ENCODE assay signal across 11 cellular contexts in the genomic region with DNA sequence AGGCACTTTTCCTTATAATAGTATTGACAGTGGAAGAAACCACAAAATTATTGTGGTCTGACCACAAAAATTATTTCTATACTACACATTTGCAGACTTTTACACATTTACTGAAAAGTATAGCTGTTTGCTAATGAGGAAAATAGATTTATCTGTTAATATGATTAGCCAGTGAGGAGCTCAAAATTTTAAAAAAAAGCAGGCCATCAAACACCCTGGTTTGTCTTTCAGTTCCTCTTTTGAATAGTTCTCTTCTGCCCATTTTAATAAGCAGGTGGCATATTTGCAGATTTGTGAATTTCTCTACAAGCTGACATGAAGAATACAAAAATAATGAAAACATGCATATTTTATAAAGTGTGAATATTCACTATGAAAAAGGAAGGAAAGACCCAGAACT. TPM values are rescaled to one million over a fixed set of nuclear protein-coding genes. Genes with fewer than 3 reads are reported as not detected.
DNase-seq lines count a peak whose midpoint lies in the region; ATAC-seq, FAIRE-seq and TF ChIP-seq lines count a peak whose summit lies in the region.
"Had no signal": no experiment of that assay in that cellular context is flagged by ENCODE, and none has a peak within 500 bp of the region (broad histone marks: within the 10 kb centered on the region; RNA-seq: fewer than 3 reads in every experiment).

No MANE protein-coding gene starts in this region.

- no peak overlapping the region for H3K27ac Mint-ChIP-seq in memory B cell
- peak overlapping the region in 2 of 7 donors; percentile 26 to 76 for H3K27ac Mint-ChIP-seq in CD14-positive monocyte

- H3K4me3 Mint-ChIP-seq in memory B cell (peak overlapping the region; percentile 47), CD14-positive monocyte (no peak overlapping the region)

- intact Hi-C loops in CD14-positive monocyte (cut with micrococcal nuclease) = loop anchor here in 1 of 2 donors (5.0 kb wide), 1 partner anchor 328 kb away; no protein-coding TSS in a partner anchor

- no peak for DNase-seq in GM12891 (ENCODE audit: insufficient read length, low spot score)
- peak; percentile 10 for DNase-seq in NOMO-1 treated with dmso at 0.1 percent for 144 hours (lab: John Stamatoyannopoulos, UW; ENCODE audit: unreplicated experiment)
- peak in 1 of 2 donors; percentile 29 for DNase-seq in memory B cell (ENCODE audit: low spot score in 2 of 2)
- DNase-seq in CD14-positive monocyte (ENCODE audit: low spot score) = no peak
- no peak for DNase-seq in C1 segment of cervical spinal cord (lab: John Stamatoyannopoulos, UW)
- DNase-seq in HCEC 1CT = no peak
- DNase-seq: NCI-H1436, NCI-H524, substantia nigra had no signal

- H3K27me3 Mint-ChIP-seq in memory B cell (no peaks in the 10 kb centered on the region), CD14-positive monocyte (ENCODE audit: low read depth in 3 of 3) (no peaks in the 10 kb centered on the region)

- peaks cover 10% of the 10 kb centered on the region for H3K36me3 Mint-ChIP-seq in memory B cell
- H3K36me3 Mint-ChIP-seq in CD14-positive monocyte = peaks cover 14 to 40% of the 10 kb centered on the region in 2 donors

- no peak for TF ChIP-seq POLR2A in GM12891 (IDR thresholded peaks at IDR 0.05; ENCODE audit: low read depth, low read length)

- no peak for FAIRE-seq in GM12891 (lab: Jason Lieb, UNC)

- H3K9me3 Mint-ChIP-seq in memory B cell = no peaks in the 10 kb centered on the region
- H3K9me3 Mint-ChIP-seq in CD14-positive monocyte = peaks cover 0 to 2% (median 0%) of the 10 kb centered on the region in 7 donors

- H3K4me1 Mint-ChIP-seq in memory B cell = peaks cover 27% of the 10 kb centered on the region
- H3K4me1 Mint-ChIP-seq in CD14-positive monocyte = peaks cover 62% of the 10 kb centered on the region

- ATAC-seq in HG02759 (IDR thresholded peaks at IDR 0.05; ENCODE audit: unreplicated experiment) = peak; percentile 38
- ATAC-seq in memory B cell (ENCODE audit: low read depth) = peak; percentile 75
- ATAC-seq in esophagus mucosa = no peak

- no peak for TF ChIP-seq CTCF in CD14-positive monocyte (IDR thresholded peaks at IDR 0.05)

TF ChIP-seq in GM12891, 5 proteins besides CTCF, POLR2A, EP300 and RAD21:
- TF ChIP-seq SPI1 (IDR thresholded peaks at IDR 0.05; ENCODE audit: low read depth, low read length) (peak; percentile 98), TAF1 (IDR thresholded peaks at IDR 0.05; ENCODE audit: low read depth, low read length) (no peak)

RNA-seq across cellular contexts. Expression of a gene that starts 5.6 kb away (rescaled TPM):
- polyA plus RNA-seq in GM12891 (2012; ENCODE audit: low read depth, missing spikeins) = 4.8 TPM
- polyA plus RNA-seq in CD14-positive monocyte = 10 to 100 TPM; 23.7 to 34.4 TPM
- 7.9 TPM for total RNA-seq in esophagus mucosa
